ENCODE assay signal across 1 cellular context in the genomic region with DNA sequence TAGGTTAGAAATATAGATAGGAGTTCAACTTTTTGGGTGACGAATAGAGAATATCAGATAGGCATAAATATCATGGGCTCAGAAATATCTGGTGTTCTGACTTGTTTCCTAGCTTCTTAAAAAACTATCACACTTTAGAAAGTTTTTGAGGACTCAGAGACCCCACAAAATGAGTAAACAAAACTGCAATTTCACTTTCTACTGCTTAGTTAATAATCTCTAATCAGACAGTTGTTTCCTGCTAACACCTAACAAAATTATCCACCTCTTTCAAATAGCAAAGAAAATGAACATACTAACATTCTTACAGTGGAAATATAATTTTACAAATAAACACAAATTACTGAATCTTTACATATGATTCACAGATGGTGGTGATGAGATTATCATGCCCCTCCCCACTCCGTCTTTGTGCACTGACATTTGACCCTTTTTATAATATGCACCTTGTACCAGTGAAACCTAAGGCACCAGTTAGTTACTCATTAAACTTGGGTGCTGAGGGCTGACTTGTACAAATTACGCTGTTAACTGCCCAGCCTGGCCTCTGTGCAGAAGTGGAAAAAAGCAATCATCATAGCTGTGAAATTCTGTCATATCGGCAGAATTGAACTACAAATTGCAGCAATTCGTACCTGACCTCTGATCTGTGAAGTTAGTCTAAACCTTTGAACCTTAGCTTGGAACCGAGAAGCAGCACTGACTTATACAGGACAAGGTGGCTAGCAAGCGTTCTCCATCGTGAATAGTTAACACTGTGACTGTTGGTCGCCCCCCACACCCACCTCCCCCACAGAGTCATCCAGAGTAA.
TF ChIP-seq lines count a peak whose summit lies in the region.

No MANE protein-coding gene starts in this region.

TF ChIP-seq in HepG2, 621 proteins besides CTCF, POLR2A, EP300 and RAD21 (continued from another document and continues in another):
- TF ChIP-seq, protein P1, sequence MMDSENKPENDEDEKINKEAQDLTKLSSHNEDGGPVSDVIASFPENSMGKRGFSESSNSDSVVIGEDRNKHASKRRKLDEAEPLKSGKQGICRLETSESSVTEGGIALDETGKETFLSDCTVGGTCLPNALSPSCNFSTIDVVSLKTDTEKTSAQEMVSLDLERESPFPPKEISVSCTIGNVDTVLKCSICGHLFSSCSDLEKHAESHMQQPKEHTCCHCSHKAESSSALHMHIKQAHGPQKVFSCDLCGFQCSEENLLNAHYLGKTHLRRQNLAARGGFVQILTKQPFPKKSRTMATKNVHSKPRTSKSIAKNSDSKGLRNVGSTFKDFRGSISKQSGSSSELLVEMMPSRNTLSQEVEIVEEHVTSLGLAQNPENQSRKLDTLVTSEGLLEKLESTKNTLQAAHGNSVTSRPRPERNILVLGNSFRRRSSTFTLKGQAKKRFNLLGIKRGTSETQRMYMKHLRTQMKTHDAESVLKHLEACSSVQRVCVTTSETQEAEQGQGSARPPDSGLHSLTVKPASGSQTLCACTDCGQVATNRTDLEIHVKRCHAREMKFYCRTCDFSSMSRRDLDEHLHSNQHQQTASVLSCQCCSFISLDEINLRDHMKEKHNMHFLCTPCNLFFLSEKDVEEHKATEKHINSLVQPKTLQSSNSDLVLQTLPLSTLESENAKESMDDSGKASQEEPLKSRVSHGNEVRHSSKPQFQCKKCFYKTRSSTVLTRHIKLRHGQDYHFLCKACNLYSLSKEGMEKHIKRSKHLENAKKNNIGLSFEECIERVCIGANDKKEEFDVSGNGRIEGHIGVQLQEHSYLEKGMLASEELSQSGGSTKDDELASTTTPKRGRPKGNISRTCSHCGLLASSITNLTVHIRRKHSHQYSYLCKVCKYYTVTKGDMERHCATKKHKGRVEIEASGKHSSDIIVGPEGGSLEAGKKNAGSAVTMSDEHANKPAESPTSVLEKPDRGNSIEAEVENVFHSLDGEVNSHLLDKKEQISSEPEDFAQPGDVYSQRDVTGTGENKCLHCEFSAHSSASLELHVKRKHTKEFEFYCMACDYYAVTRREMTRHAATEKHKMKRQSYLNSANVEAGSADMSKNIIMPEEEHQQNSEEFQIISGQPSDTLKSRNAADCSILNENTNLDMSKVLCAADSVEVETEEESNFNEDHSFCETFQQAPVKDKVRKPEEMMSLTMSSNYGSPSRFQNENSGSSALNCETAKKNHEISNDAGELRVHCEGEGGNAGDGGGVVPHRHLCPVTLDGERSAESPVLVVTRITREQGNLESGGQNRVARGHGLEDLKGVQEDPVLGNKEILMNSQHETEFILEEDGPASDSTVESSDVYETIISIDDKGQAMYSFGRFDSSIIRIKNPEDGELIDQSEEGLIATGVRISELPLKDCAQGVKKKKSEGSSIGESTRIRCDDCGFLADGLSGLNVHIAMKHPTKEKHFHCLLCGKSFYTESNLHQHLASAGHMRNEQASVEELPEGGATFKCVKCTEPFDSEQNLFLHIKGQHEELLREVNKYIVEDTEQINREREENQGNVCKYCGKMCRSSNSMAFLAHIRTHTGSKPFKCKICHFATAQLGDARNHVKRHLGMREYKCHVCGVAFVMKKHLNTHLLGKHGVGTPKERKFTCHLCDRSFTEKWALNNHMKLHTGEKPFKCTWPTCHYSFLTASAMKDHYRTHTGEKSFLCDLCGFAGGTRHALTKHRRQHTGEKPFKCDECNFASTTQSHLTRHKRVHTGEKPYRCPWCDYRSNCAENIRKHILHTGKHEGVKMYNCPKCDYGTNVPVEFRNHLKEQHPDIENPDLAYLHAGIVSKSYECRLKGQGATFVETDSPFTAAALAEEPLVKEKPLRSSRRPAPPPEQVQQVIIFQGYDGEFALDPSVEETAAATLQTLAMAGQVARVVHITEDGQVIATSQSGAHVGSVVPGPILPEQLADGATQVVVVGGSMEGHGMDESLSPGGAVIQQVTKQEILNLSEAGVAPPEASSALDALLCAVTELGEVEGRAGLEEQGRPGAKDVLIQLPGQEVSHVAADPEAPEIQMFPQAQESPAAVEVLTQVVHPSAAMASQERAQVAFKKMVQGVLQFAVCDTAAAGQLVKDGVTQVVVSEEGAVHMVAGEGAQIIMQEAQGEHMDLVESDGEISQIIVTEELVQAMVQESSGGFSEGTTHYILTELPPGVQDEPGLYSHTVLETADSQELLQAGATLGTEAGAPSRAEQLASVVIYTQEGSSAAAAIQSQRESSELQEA (CRISPR knock-in tag; IDR thresholded peaks at IDR 0.05; ENCODE audit: not compliant biosample characterization): no peak
- TF ChIP-seq, protein P2, sequence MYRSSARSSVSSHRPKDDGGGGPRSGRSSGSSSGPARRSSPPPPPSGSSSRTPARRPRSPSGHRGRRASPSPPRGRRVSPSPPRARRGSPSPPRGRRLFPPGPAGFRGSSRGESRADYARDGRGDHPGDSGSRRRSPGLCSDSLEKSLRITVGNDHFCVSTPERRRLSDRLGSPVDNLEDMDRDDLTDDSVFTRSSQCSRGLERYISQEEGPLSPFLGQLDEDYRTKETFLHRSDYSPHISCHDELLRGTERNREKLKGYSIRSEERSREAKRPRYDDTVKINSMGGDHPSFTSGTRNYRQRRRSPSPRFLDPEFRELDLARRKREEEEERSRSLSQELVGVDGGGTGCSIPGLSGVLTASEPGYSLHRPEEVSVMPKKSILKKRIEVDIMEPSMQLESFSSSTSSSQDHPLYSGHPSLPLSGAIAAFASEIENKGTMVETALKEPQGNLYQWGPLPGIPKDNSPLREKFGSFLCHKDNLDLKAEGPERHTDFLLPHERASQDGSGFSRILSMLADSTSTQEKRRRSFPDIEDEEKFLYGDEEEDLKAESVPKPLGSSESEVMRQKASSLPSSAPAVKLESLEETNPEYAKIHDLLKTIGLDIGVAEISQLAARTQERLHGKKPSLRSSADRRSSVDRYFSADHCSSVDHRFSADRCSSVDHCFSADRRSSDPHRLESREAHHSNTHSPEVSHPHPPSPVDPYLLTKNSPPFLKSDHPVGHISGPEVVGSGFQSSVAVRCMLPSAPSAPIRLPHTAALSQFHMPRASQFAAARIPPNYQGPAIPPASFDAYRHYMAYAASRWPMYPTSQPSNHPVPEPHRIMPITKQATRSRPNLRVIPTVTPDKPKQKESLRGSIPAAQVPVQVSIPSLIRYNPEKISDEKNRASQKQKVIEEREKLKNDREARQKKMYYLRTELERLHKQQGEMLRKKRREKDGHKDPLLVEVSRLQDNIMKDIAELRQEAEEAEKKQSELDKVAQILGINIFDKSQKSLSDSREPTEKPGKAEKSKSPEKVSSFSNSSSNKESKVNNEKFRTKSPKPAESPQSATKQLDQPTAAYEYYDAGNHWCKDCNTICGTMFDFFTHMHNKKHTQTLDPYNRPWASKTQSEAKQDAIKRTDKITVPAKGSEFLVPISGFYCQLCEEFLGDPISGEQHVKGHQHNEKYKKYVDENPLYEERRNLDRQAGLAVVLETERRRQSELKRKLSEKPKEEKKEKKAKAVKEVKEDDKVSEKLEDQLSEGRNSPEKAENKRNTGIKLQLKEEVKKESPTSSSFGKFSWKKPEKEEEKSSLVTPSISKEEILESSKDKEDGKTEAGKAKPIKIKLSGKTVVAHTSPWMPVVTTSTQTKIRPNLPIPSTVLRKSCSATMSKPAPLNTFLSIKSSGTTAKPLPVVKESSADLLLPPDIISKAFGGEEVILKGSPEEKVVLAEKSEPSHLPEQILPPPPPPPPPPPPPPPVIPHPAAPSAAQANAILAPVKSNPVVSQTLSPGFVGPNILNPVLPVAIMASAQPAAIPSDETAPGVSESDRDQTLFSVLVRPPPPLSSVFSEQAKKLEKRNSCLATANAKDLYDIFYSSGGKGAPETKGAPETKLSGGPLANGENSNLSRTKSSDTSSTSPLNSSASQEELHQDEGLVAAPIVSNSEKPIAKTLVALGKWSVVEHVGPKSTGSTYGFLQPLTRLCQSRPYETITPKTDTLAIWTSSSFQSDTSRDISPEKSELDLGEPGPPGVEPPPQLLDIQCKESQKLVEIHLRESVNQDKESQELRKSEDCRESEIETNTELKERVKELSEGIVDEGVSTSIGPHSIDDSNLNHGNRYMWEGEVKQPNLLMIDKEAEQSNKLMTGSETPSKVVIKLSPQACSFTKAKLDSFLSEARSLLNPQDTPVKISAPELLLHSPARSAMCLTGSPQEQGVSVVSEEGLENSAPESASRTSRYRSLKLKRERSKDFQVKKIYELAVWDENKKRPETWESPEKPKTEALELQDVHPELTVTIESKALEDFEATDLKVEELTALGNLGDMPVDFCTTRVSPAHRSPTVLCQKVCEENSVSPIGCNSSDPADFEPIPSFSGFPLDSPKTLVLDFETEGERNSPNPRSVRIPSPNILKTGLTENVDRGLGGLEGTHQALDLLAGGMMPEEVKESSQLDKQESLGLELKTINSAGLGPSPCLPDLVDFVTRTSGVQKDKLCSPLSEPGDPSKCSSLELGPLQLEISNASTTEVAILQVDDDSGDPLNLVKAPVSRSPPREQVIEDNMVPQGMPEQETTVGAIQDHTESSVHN (CRISPR knock-in tag; IDR thresholded peaks at IDR 0.05): no peak
- no peak for TF ChIP-seq PLRG1 (conservative IDR thresholded peaks at IDR 0.05)
- TF ChIP-seq, protein P3, sequence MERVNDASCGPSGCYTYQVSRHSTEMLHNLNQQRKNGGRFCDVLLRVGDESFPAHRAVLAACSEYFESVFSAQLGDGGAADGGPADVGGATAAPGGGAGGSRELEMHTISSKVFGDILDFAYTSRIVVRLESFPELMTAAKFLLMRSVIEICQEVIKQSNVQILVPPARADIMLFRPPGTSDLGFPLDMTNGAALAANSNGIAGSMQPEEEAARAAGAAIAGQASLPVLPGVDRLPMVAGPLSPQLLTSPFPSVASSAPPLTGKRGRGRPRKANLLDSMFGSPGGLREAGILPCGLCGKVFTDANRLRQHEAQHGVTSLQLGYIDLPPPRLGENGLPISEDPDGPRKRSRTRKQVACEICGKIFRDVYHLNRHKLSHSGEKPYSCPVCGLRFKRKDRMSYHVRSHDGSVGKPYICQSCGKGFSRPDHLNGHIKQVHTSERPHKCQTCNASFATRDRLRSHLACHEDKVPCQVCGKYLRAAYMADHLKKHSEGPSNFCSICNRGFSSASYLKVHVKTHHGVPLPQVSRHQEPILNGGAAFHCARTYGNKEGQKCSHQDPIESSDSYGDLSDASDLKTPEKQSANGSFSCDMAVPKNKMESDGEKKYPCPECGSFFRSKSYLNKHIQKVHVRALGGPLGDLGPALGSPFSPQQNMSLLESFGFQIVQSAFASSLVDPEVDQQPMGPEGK (CRISPR knock-in tag; IDR thresholded peaks at IDR 0.05): peak; percentile 60
- TF ChIP-seq KDM6A (CRISPR knock-in tag; IDR thresholded peaks at IDR 0.05; ENCODE audit: low read depth): peak; percentile 89
- TF ChIP-seq MED8 (CRISPR knock-in tag; IDR thresholded peaks at IDR 0.05; ENCODE audit: insufficient replicate concordance): no peak
- no peak for TF ChIP-seq HOXD1 (CRISPR knock-in tag; IDR thresholded peaks at IDR 0.05)
- TF ChIP-seq, protein P4, sequence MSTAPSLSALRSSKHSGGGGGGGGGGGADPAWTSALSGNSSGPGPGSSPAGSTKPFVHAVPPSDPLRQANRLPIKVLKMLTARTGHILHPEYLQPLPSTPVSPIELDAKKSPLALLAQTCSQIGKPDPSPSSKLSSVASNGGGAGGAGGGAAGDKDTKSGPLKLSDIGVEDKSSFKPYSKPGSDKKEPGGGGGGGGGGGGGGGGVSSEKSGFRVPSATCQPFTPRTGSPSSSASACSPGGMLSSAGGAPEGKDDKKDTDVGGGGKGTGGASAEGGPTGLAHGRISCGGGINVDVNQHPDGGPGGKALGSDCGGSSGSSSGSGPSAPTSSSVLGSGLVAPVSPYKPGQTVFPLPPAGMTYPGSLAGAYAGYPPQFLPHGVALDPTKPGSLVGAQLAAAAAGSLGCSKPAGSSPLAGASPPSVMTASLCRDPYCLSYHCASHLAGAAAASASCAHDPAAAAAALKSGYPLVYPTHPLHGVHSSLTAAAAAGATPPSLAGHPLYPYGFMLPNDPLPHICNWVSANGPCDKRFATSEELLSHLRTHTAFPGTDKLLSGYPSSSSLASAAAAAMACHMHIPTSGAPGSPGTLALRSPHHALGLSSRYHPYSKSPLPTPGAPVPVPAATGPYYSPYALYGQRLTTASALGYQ (CRISPR knock-in tag; IDR thresholded peaks at IDR 0.05): peak; percentile 99
- no peak for TF ChIP-seq ZNF572 (CRISPR knock-in tag; IDR thresholded peaks at IDR 0.05)
- peak; percentile 92 for TF ChIP-seq HMG20B (CRISPR knock-in tag; conservative IDR thresholded peaks at IDR 0.05)
- TF ChIP-seq ZBTB38 (CRISPR knock-in tag; IDR thresholded peaks at IDR 0.05): no peak
- TF ChIP-seq ZIK1 (CRISPR knock-in tag; IDR thresholded peaks at IDR 0.05; ENCODE audit: borderline replicate concordance, low read depth): no peak
- TF ChIP-seq, protein P5, sequence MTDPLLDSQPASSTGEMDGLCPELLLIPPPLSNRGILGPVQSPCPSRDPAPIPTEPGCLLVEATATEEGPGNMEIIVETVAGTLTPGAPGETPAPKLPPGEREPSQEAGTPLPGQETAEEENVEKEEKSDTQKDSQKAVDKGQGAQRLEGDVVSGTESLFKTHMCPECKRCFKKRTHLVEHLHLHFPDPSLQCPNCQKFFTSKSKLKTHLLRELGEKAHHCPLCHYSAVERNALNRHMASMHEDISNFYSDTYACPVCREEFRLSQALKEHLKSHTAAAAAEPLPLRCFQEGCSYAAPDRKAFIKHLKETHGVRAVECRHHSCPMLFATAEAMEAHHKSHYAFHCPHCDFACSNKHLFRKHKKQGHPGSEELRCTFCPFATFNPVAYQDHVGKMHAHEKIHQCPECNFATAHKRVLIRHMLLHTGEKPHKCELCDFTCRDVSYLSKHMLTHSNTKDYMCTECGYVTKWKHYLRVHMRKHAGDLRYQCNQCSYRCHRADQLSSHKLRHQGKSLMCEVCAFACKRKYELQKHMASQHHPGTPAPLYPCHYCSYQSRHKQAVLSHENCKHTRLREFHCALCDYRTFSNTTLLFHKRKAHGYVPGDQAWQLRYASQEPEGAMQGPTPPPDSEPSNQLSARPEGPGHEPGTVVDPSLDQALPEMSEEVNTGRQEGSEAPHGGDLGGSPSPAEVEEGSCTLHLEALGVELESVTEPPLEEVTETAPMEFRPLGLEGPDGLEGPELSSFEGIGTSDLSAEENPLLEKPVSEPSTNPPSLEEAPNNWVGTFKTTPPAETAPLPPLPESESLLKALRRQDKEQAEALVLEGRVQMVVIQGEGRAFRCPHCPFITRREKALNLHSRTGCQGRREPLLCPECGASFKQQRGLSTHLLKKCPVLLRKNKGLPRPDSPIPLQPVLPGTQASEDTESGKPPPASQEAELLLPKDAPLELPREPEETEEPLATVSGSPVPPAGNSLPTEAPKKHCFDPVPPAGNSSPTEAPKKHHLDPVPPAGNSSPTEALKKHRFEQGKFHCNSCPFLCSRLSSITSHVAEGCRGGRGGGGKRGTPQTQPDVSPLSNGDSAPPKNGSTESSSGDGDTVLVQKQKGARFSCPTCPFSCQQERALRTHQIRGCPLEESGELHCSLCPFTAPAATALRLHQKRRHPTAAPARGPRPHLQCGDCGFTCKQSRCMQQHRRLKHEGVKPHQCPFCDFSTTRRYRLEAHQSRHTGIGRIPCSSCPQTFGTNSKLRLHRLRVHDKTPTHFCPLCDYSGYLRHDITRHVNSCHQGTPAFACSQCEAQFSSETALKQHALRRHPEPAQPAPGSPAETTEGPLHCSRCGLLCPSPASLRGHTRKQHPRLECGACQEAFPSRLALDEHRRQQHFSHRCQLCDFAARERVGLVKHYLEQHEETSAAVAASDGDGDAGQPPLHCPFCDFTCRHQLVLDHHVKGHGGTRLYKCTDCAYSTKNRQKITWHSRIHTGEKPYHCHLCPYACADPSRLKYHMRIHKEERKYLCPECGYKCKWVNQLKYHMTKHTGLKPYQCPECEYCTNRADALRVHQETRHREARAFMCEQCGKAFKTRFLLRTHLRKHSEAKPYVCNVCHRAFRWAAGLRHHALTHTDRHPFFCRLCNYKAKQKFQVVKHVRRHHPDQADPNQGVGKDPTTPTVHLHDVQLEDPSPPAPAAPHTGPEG (CRISPR knock-in tag; IDR thresholded peaks at IDR 0.05): no peak
- TF ChIP-seq, protein P6, sequence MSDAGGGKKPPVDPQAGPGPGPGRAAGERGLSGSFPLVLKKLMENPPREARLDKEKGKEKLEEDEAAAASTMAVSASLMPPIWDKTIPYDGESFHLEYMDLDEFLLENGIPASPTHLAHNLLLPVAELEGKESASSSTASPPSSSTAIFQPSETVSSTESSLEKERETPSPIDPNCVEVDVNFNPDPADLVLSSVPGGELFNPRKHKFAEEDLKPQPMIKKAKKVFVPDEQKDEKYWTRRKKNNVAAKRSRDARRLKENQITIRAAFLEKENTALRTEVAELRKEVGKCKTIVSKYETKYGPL (CRISPR knock-in tag; IDR thresholded peaks at IDR 0.05): no peak
- TF ChIP-seq KLF16 (CRISPR knock-in tag; IDR thresholded peaks at IDR 0.05): peak in 1 of 2 experiments; percentile 43; a peak in 1 of 4 replicates
- no peak for TF ChIP-seq PRPF4 (IDR thresholded peaks at IDR 0.05; ENCODE audit: low read depth, low read length, poor library complexity, severe bottlenecking)
